ENCODE assay signal across 8 cellular contexts in genomic region chr1:42335050-42335808, GRCh38. TPM values are rescaled to one million over a fixed set of nuclear protein-coding genes. Genes with fewer than 3 reads are reported as not detected.
DNase-seq lines count a peak whose midpoint lies in the region; ATAC-seq and TF ChIP-seq lines count a peak whose summit lies in the region.

TSS of gene FOXJ3 (minus strand) at chr1:42335235. CDS start at chr1:42311093, 24,142 bp downstream.

- peak within 1 kb of the TSS; percentile 89 to 97 (median 94) for H3K27ac ChIP-seq in spleen

- peak within 1 kb of the TSS; percentile 86 for H3K27ac Mint-ChIP-seq in activated B cell treated with CpG ODN at 0.5 μM for 24 hours

- H3K36me3 Mint-ChIP-seq in activated B cell treated with CpG ODN at 0.5 μM for 24 hours (ENCODE audit: low read depth): peaks cover 4% of the 10 kb centered on the region

- 0 to 5% (median 1%) methylated on average over 4 to 79 of the region's 79 CpGs for WGBS in spleen, 5 donors

- H3K9me3 Mint-ChIP-seq in activated B cell treated with CpG ODN at 0.5 μM for 24 hours: no peaks in the 10 kb centered on the region

- no peaks in the 10 kb centered on the region for H3K36me3 ChIP-seq in spleen

- no peaks in the 10 kb centered on the region for H3K27me3 Mint-ChIP-seq in activated B cell treated with CpG ODN at 0.5 μM for 24 hours

- peaks cover 22 to 60% (median 44%) of the 10 kb centered on the region in 6 donors for H3K4me1 ChIP-seq in spleen

- intact Hi-C loops in activated B cell treated with CpG ODN at 0.5 μM for 24 hours (cut with micrococcal nuclease) (loop anchor here (1.0 to 10.0 kb wide), 6 partner anchors 121 to 1640 kb away; partner anchors contain the start of genes ATP6V0B, B4GALT2, DPH2 and ERMAP), spleen (cut with DNase I; ENCODE audit: low total_unique reads) (loop anchor here (10.0 kb wide), 1 partner anchor 160 kb away; no protein-coding TSS in a partner anchor)

- ATAC-seq in GM18873 (IDR thresholded peaks at IDR 0.05; ENCODE audit: low FRiP score, unreplicated experiment) (peak; percentile 38), HG03135 (IDR thresholded peaks at IDR 0.05; ENCODE audit: unreplicated experiment) (peak; percentile 74), activated B cell treated with CpG ODN at 0.5 μM for 24 hours (ENCODE audit: low read depth) (peak; percentile 92)

- peaks cover 41% of the 10 kb centered on the region for H3K4me1 Mint-ChIP-seq in activated B cell treated with CpG ODN at 0.5 μM for 24 hours

- DNase-seq in ACHN (peak; percentile 92), NCI-H2227 (lab: John Stamatoyannopoulos, UW; ENCODE audit: unreplicated experiment) (peak; percentile 99), activated B cell treated with CpG ODN at 0.5 μM for 24 hours (peak; percentile 91), cardiac fibroblast (ENCODE audit: low read depth in 2 of 2) (peak; percentile 95 to 99), inferior parietal cortex (ENCODE audit: extremely low spot score) (peak; percentile 94), spleen (peak; percentile 98)

- CTCF ChIA-PET in activated B cell treated with CpG ODN at 0.5 μM for 24 hours (lab: Charles Lee): no interaction called here

- POLR2A ChIA-PET in activated B cell treated with CpG ODN at 0.5 μM for 24 hours (lab: Charles Lee): interaction anchor here (0.7 to 1.6 kb wide), 5 partner anchors 16 to 797 kb away, joined by 3 to 17 read pairs (median 8); partner anchors contain the start of gene PPCS

- TF ChIP-seq CTCF in activated B cell treated with CpG ODN at 0.5 μM for 24 hours (IDR thresholded peaks at IDR 0.05): no peak
- no peak for TF ChIP-seq CTCF in cardiac fibroblast (IDR thresholded peaks at IDR 0.05; ENCODE audit: low read depth, low read length)
- peak in 4 of 11 experiments; percentile 20 to 49 (median 26) for TF ChIP-seq CTCF in spleen (IDR thresholded peaks at IDR 0.05 in 8 of 11, conservative IDR thresholded peaks at IDR 0.05 in 3 of 11)

- H3K4me3 ChIP-seq in cardiac fibroblast (replicated peaks in 1 of 2; ENCODE audit: low read depth in 2 of 2, low read length in 2 of 2) (peak within 1 kb of the TSS; percentile 90 to 99), spleen (peak within 1 kb of the TSS; percentile 80 to 99 (median 98))

- H3K27me3 ChIP-seq in spleen (replicated peaks in 1 of 7): no peaks in the 10 kb centered on the region

- in situ Hi-C loops in ACHN (cut with HindIII; ENCODE audit: low pct_ligation_motif_present, low pct_unique_long_range_greater_than_20kb, low sequenced_read_pairs): no loop called here

- peak in 2 of 3 donors; percentile 5 to 23 for TF ChIP-seq POLR2A in spleen (IDR thresholded peaks at IDR 0.05)

- H3K4me3 Mint-ChIP-seq in activated B cell treated with CpG ODN at 0.5 μM for 24 hours: peak within 1 kb of the TSS; percentile 93

- no peaks in the 10 kb centered on the region for H3K9me3 ChIP-seq in spleen

RNA-seq across cellular contexts. Expression of gene FOXJ3, which starts in this region (rescaled TPM):
- total RNA-seq in activated B cell treated with CpG ODN at 0.5 μM for 24 hours: 54.7 and 63.9 TPM in 2 replicates
- 10 to 100 TPM; 51.0 to 85.8 (median 66.1) TPM for total RNA-seq in spleen
- 10 to 100 TPM in 2 of 3 donors, 1 to 10 TPM in 1; 8.9 to 13.5 (median 12.2) TPM for polyA plus RNA-seq in spleen

Comparison
In these comparisons a context has a peak if more than half of its experiments do, and no peak if none do; other contexts are left out.
1. Peak in every context shown above with its lines: DNase-seq, ATAC-seq, H3K4me3 ChIP-seq and H3K27ac ChIP-seq.
2. ATAC-seq: peak in every context shown above with its lines; median percentile 92 in activated B cell treated with CpG ODN at 0.5 μM for 24 hours; 74 in HG03135; 38 in GM18873.